ENCODE assay signal across 36 cellular contexts in genomic region chr9:133638076-133638475, GRCh38. TPM values are rescaled to one million over a fixed set of nuclear protein-coding genes. Genes with fewer than 3 reads are reported as not detected.
"Had no signal": no experiment of that assay in that cellular context is flagged by ENCODE, and none has a peak within 500 bp of the region (broad histone marks: within the 10 kb centered on the region; RNA-seq: fewer than 3 reads in every experiment).

No MANE protein-coding gene starts in this region.

- H3K36me3 Mint-ChIP-seq: activated CD4-positive, alpha-beta memory T cell treated with anti-CD3 and anti-CD28 coated beads for 36 hours; activated naive CD8-positive, alpha-beta T cell treated with anti-CD3 and anti-CD28 coated beads, Interleukin-2, amount 10 ng/mL, durations not matched to agents 7 days and 5 days; natural killer cell treated with Interleukin-12 subunit alpha and Interleukin-12 subunit beta and Interleukin-15 and Interleukin-18, amount 100 ng/mL, for 72 hours had no signal

- H3K9me3 Mint-ChIP-seq: activated CD4-positive, alpha-beta memory T cell treated with anti-CD3 and anti-CD28 coated beads for 36 hours; activated naive CD4-positive, alpha-beta T cell treated with anti-CD3 and anti-CD28 coated beads for 36 hours; activated naive CD8-positive, alpha-beta T cell treated with anti-CD3 and anti-CD28 coated beads, Interleukin-2, amount 10 ng/mL, durations not matched to agents 7 days and 5 days; activated T-helper 1 cell treated with anti-CD3 and anti-CD28 coated beads, Interleukin-12 subunit alpha, Interleukin-12 subunit beta, Interleukin-2, Interleukin-4 antibody, amounts not matched to agents 30 ng/mL and 10 ng/mL and 1 ng/mL, durations not matched to agents 14 hours and 24 hours and 36 hours; endodermal cell; natural killer cell treated with Interleukin-12 subunit alpha and Interleukin-12 subunit beta and Interleukin-15 and Interleukin-18, amount 100 ng/mL, for 72 hours had no signal

- H3K4me1 ChIP-seq: foreskin keratinocyte, heart left ventricle, right lobe of liver, tibial nerve had no signal

- ATAC-seq: activated CD4-positive, CD25-positive, alpha-beta regulatory T cell treated with anti-CD3 and anti-CD28 coated beads, Interleukin-2, amount 50 U/mL, for 24 hours; foreskin keratinocyte; heart left ventricle; left ventricle myocardium superior; mucosa of descending colon; natural killer cell treated with Interleukin-12 subunit alpha and Interleukin-12 subunit beta and Interleukin-15 and Interleukin-18, amount 100 ng/mL, for 72 hours; right lobe of liver; T-helper 17 cell had no signal

- H3K4me1 Mint-ChIP-seq: activated naive CD8-positive, alpha-beta T cell treated with anti-CD3 and anti-CD28 coated beads, Interleukin-2, amount 10 ng/mL, durations not matched to agents 7 days and 5 days; endodermal cell had no signal

- H3K36me3 ChIP-seq: esophagus muscularis mucosa, heart left ventricle, right lobe of liver, tibial nerve, WERI-Rb-1 had no signal

- H3K27me3 Mint-ChIP-seq: activated CD4-positive, alpha-beta memory T cell treated with anti-CD3 and anti-CD28 coated beads for 36 hours; natural killer cell treated with Interleukin-12 subunit alpha and Interleukin-12 subunit beta and Interleukin-15 and Interleukin-18, amount 100 ng/mL, for 72 hours had no signal

- H3K4me3 ChIP-seq: esophagus muscularis mucosa, heart left ventricle, mucosa of descending colon, tibial nerve had no signal

- DNase-seq: activated CD4-positive, alpha-beta memory T cell treated with anti-CD3 and anti-CD28 coated beads for 36 hours; activated CD4-positive, alpha-beta T cell treated with anti-CD3 and anti-CD28 coated beads for 48 hours; activated CD8-positive, alpha-beta memory T cell treated with anti-CD3 and anti-CD28 coated beads, Interleukin-2, amount 50 U/mL, for 4 hours; activated effector memory CD4-positive, alpha-beta T cell treated with anti-CD3 and anti-CD28 coated beads, Interleukin-2, amount 50 U/mL, for 16 hours; activated naive CD4-positive, alpha-beta T cell treated with anti-CD3 and anti-CD28 coated beads for 36 hours; activated naive CD8-positive, alpha-beta T cell treated with anti-CD3 and anti-CD28 coated beads, Interleukin-2, amount 10 ng/mL, durations not matched to agents 7 days and 5 days; activated T-cell treated with anti-CD3 and anti-CD28 coated beads, Interleukin-2, amount 50 U/mL, for 1 hour; caudate nucleus; endodermal cell; foreskin keratinocyte; heart left ventricle; hypothalamus; right lobe of liver; stimulated activated CD4-positive, alpha-beta T cell treated with anti-CD3 and anti-CD28 coated beads, Interleukin-2, amount 100 ng/mL, for 48 hours; stimulated activated naive CD4-positive, alpha-beta T cell treated with Interleukin-2 at 50 U/mL for 16 hours; T-helper 17 cell; T1000; WERI-Rb-1 had no signal

- H3K9me3 ChIP-seq: esophagus muscularis mucosa, heart left ventricle, mucosa of descending colon, right lobe of liver, tibial nerve had no signal

- H3K27me3 ChIP-seq: right lobe of liver had no signal

- H3K4me3 Mint-ChIP-seq: activated CD4-positive, alpha-beta memory T cell treated with anti-CD3 and anti-CD28 coated beads for 36 hours; activated naive CD4-positive, alpha-beta T cell treated with anti-CD3 and anti-CD28 coated beads for 36 hours; activated naive CD8-positive, alpha-beta T cell treated with anti-CD3 and anti-CD28 coated beads, Interleukin-2, amount 10 ng/mL, durations not matched to agents 7 days and 5 days; activated T-helper 1 cell treated with anti-CD3 and anti-CD28 coated beads, Interleukin-12 subunit alpha, Interleukin-12 subunit beta, Interleukin-2, Interleukin-4 antibody, amounts not matched to agents 30 ng/mL and 10 ng/mL and 1 ng/mL, durations not matched to agents 14 hours and 24 hours and 36 hours; endodermal cell; natural killer cell treated with Interleukin-12 subunit alpha and Interleukin-12 subunit beta and Interleukin-15 and Interleukin-18, amount 100 ng/mL, for 72 hours had no signal

- H3K27ac ChIP-seq: esophagus muscularis mucosa, foreskin keratinocyte, heart left ventricle, right lobe of liver, tibial nerve, WERI-Rb-1 had no signal

- H3K27ac Mint-ChIP-seq: activated CD4-positive, alpha-beta memory T cell treated with anti-CD3 and anti-CD28 coated beads for 36 hours; activated naive CD4-positive, alpha-beta T cell treated with anti-CD3 and anti-CD28 coated beads for 36 hours; activated naive CD8-positive, alpha-beta T cell treated with anti-CD3 and anti-CD28 coated beads, Interleukin-2, amount 10 ng/mL, durations not matched to agents 7 days and 5 days; activated T-helper 1 cell treated with anti-CD3 and anti-CD28 coated beads, Interleukin-12 subunit alpha, Interleukin-12 subunit beta, Interleukin-2, Interleukin-4 antibody, amounts not matched to agents 30 ng/mL and 10 ng/mL and 1 ng/mL, durations not matched to agents 14 hours and 24 hours and 36 hours; endodermal cell; natural killer cell treated with Interleukin-12 subunit alpha and Interleukin-12 subunit beta and Interleukin-15 and Interleukin-18, amount 100 ng/mL, for 72 hours; T-helper 17 cell had no signal

RNA-seq across cellular contexts. Expression of gene DBH, which starts 1.9 kb away (rescaled TPM):
- total RNA-seq: activated CD4-positive, alpha-beta memory T cell treated with anti-CD3 and anti-CD28 coated beads for 36 hours; activated CD8-positive, alpha-beta memory T cell treated with anti-CD3 and anti-CD28 coated beads for 36 hours; activated naive CD4-positive, alpha-beta T cell treated with anti-CD3 and anti-CD28 coated beads for 36 hours; activated naive CD8-positive, alpha-beta T cell treated with anti-CD3 and anti-CD28 coated beads, Interleukin-2, amount 10 ng/mL, durations not matched to agents 7 days and 5 days; activated T-helper 1 cell treated with anti-CD3 and anti-CD28 coated beads, Interleukin-12 subunit alpha, Interleukin-12 subunit beta, Interleukin-2, Interleukin-4 antibody, amounts not matched to agents 30 ng/mL and 10 ng/mL and 1 ng/mL, durations not matched to agents 14 hours and 24 hours and 36 hours; astrocyte; chondrocyte; endodermal cell; foreskin keratinocyte; left ventricle myocardium superior; lung microvascular endothelial cell; mesenteric fat pad; mucosa of descending colon; natural killer cell treated with Interleukin-12 subunit alpha and Interleukin-12 subunit beta and Interleukin-15 and Interleukin-18, amount 100 ng/mL, for 72 hours; renal cortical epithelial cell; skeletal muscle tissue; temporal lobe; ureter had no signal

RNA-seq across cellular contexts. Expression of gene FAM163B, which starts 28.9 kb away (rescaled TPM):
- total RNA-seq: activated CD4-positive, alpha-beta memory T cell treated with anti-CD3 and anti-CD28 coated beads for 36 hours; activated CD8-positive, alpha-beta memory T cell treated with anti-CD3 and anti-CD28 coated beads for 36 hours; activated naive CD4-positive, alpha-beta T cell treated with anti-CD3 and anti-CD28 coated beads for 36 hours; activated naive CD8-positive, alpha-beta T cell treated with anti-CD3 and anti-CD28 coated beads, Interleukin-2, amount 10 ng/mL, durations not matched to agents 7 days and 5 days; activated T-helper 1 cell treated with anti-CD3 and anti-CD28 coated beads, Interleukin-12 subunit alpha, Interleukin-12 subunit beta, Interleukin-2, Interleukin-4 antibody, amounts not matched to agents 30 ng/mL and 10 ng/mL and 1 ng/mL, durations not matched to agents 14 hours and 24 hours and 36 hours; astrocyte; chondrocyte; endodermal cell; esophagus muscularis mucosa; foreskin keratinocyte; heart left ventricle; left ventricle myocardium superior; lung microvascular endothelial cell; mesenteric fat pad; myocyte; natural killer cell treated with Interleukin-12 subunit alpha and Interleukin-12 subunit beta and Interleukin-15 and Interleukin-18, amount 100 ng/mL, for 72 hours; omental fat pad; renal cortical epithelial cell; skeletal muscle tissue; T-helper 17 cell; ureter had no signal
